In the genomic region with DNA sequence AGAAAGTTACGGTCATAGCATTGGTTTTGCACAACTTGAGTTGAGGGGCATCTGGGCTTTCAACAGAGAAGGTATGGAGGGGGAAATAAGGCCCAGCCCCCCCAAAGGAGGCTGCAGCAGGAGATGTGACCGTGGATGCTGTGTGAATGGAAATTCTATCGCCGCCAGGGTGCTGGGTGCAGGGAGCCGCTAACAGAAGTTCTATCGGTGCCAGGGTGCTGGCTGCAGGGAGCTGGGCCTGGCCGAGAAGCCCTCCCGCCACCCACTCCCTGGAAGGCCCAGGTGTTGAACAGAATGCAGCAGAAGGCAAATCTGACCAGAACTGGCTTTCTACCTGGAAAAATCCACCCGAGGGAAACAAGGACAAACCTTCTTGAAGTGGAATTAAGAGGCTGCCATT, we compare ENCODE assay signal across 26 cellular contexts.
"Had no signal": no experiment of that assay in that cellular context is flagged by ENCODE, and none has a peak within 500 bp of the region (broad histone marks: within the 10 kb centered on the region; RNA-seq: fewer than 3 reads in every experiment).

No MANE protein-coding gene starts in this region.

- H2AFZ ChIP-seq: parathyroid adenoma had no signal

- H3K4me1 ChIP-seq: parathyroid adenoma, transverse colon had no signal

- H3K4me3 Mint-ChIP-seq: naive thymus-derived CD8-positive, alpha-beta T cell; nephron; neural crest cell; stimulated activated naive B cell treated with anti-CD40 and anti-IgM and Interleukin-4, amounts not matched to agents 10 μg/mL and 1 μg/mL and 100 μg/mL, for 72 hours had no signal

- H3K36me3 ChIP-seq: lower lobe of right lung, neutrophil, right atrium auricular region, right lobe of liver, stomach, thyroid gland, transverse colon, upper lobe of left lung, vagina had no signal

- H3K4me3 ChIP-seq: lower lobe of right lung, right atrium auricular region, right lobe of liver, smooth muscle cell, stomach, testis, thyroid gland, transverse colon, upper lobe of left lung, vagina had no signal

- DNase-seq: hippocampal formation; left ventricle myocardium superior; lower lobe of right lung; mammary epithelial cell; mesenchymal stem cell; naive thymus-derived CD8-positive, alpha-beta T cell; occipital lobe; right lobe of liver; stimulated activated CD4-positive, alpha-beta T cell treated with anti-CD3 and anti-CD28 coated beads, Interleukin-12 subunit alpha, Interleukin-12 subunit beta, amount 100 ng/mL, for 4 hours; stimulated activated CD4-positive, alpha-beta T cell treated with anti-CD3 and anti-CD28 coated beads, Interleukin-15, amount 100 ng/mL, for 24 hours; stimulated activated CD4-positive, alpha-beta T cell treated with anti-CD3 and anti-CD28 coated beads, Interleukin-2, amount 100 ng/mL, for 24 hours; stimulated activated CD4-positive, alpha-beta T cell treated with anti-CD3 and anti-CD28 coated beads, Interleukin-4, amount 100 ng/mL, for 1 hour; stimulated activated naive B cell treated with anti-CD40 and anti-IgM and Interleukin-4, amounts not matched to agents 10 μg/mL and 1 μg/mL and 100 μg/mL, for 72 hours; stimulated activated naive CD8-positive, alpha-beta T cell treated with anti-CD3 and anti-CD28 coated beads, Interleukin-15, Interleukin-2, amounts not matched to agents 100 U/mL and 50 U/mL, for 24 hours; stomach; testis; thyroid gland; transverse colon had no signal

- H3K27ac Mint-ChIP-seq: naive thymus-derived CD8-positive, alpha-beta T cell; nephron; stimulated activated naive B cell treated with anti-CD40 and anti-IgM and Interleukin-4, amounts not matched to agents 10 μg/mL and 1 μg/mL and 100 μg/mL, for 72 hours had no signal

- H3K9me3 Mint-ChIP-seq: nephron, neural crest cell had no signal

- ATAC-seq: left ventricle myocardium superior; lower lobe of right lung; naive thymus-derived CD8-positive, alpha-beta T cell; right lobe of liver; stimulated activated naive B cell treated with anti-CD40 and anti-IgM and Interleukin-4, amounts not matched to agents 10 μg/mL and 1 μg/mL and 100 μg/mL, for 72 hours; stimulated activated naive CD8-positive, alpha-beta T cell treated with anti-CD3 and anti-CD28 coated beads, Interleukin-15, Interleukin-2, amounts not matched to agents 100 U/mL and 50 U/mL, for 24 hours had no signal

- H3K9me3 ChIP-seq: lower lobe of right lung, neutrophil, right atrium auricular region, right lobe of liver, stomach, testis, thyroid gland, transverse colon, upper lobe of left lung, vagina had no signal

- H3K4me2 ChIP-seq: smooth muscle cell had no signal

- H3K4me1 Mint-ChIP-seq: naive thymus-derived CD8-positive, alpha-beta T cell had no signal

- H3K27ac ChIP-seq: lower lobe of right lung, neutrophil, parathyroid adenoma, right atrium auricular region, right lobe of liver, stomach, testis, thyroid gland, transverse colon, upper lobe of left lung, vagina had no signal

- H3K9ac ChIP-seq: parathyroid adenoma had no signal

- H3K36me3 Mint-ChIP-seq: naive thymus-derived CD8-positive, alpha-beta T cell had no signal

- H3K27me3 ChIP-seq: neutrophil, right atrium auricular region, right lobe of liver, stomach, testis, thyroid gland, transverse colon, upper lobe of left lung, vagina had no signal
